In genomic region chr3:87336761-87337160, GRCh38 we compare ENCODE assay signal across 14 cellular contexts.
DNase-seq lines count a peak whose midpoint lies in the region; ATAC-seq lines count a peak whose summit lies in the region.
"Had no signal": no experiment of that assay in that cellular context is flagged by ENCODE, and none has a peak within 500 bp of the region (broad histone marks: within the 10 kb centered on the region; RNA-seq: fewer than 3 reads in every experiment).

No MANE protein-coding gene starts in this region.

- intact Hi-C loops in Right ventricle myocardium superior (cut with DNase I), result no loop called here

- ATAC-seq in Right ventricle myocardium superior (ENCODE audit: poor library complexity), result no peak
- ATAC-seq: SK-N-SH treated with all-trans-retinoic acid at 6 μM for 48 hours had no signal

- DNase-seq in NCI-H748 (lab: John Stamatoyannopoulos, UW; ENCODE audit: unreplicated experiment), result peak; percentile 20
- DNase-seq in NCI-H748 treated with DMSO at 0.1 percent for 48 hours (lab: John Stamatoyannopoulos, UW), result no peak
- peak; percentile 5 for DNase-seq in M059J (ENCODE audit: low read depth)
- peak; percentile 3 for DNase-seq in amniotic epithelial cell (ENCODE audit: low read depth)
- DNase-seq in central memory CD4-positive, alpha-beta T cell, result no peak
- DNase-seq in Right ventricle myocardium superior, result no peak
- no peak for DNase-seq in GDM1 (lab: John Stamatoyannopoulos, UW)
- DNase-seq: ACHN; CD4-positive, CD25-positive, alpha-beta regulatory T cell; NCI-H1048; NCI-H146; NCI-H2081 treated with DMSO at 0.1 percent for 48 hours; NCI-H510A treated with DMSO at 0.1 percent for 48 hours had no signal

Comparison
In these comparisons a context has a peak if more than half of its experiments do, and no peak if none do; other contexts are left out.
1. DNase-seq: peak in NCI-H748 (single experiment), M059J (single experiment) and amniotic epithelial cell (single experiment); none in NCI-H748 treated with DMSO at 0.1 percent for 48 hours (single experiment), central memory CD4-positive, alpha-beta T cell (single experiment), Right ventricle myocardium superior (single experiment) and GDM1 (single experiment).